Comparison of ENCODE assay signal across 9 cellular contexts in the genomic region with DNA sequence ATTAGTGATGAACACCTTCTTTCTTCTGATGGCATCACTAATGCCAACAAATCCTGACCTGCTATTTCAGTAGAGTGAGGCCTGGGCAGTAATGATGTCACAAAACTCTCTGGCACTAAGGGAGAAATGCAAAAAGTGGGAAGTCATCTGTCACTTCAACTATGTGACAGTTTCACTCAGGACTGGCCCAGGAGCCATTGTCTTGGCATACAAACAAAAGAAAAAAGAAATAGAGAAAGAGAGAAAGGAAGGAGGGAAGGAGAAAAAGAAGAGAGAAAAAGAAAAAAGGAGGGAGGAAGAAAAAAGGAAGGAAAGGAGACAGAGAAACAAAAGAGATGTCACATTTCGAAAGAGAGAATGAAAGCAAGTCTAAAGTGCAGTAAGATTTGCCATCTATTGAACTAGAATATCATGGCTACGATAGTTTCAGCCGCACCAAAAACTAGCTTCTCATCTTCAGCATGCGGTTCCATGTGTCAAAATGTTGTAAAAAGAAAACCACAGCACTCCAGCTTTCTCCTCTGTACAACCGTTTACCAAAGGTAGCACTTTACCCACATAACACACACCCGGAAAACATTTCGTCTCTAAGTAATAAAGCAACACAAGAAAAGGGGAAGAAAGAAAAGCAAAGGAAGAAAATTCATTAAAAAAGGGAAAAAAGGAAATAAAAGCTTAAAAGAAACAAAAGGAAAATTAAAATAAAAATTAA. TPM values are rescaled to one million over a fixed set of nuclear protein-coding genes. Genes with fewer than 3 reads are reported as not detected.
DNase-seq lines count a peak whose midpoint lies in the region; ATAC-seq, FAIRE-seq and TF ChIP-seq lines count a peak whose summit lies in the region.
"Had no signal": no experiment of that assay in that cellular context is flagged by ENCODE, and none has a peak within 500 bp of the region (broad histone marks: within the 10 kb centered on the region; RNA-seq: fewer than 3 reads in every experiment).

No MANE protein-coding gene starts in this region.

- peak overlapping the region; percentile 7 for H3K4me3 Mint-ChIP-seq in dendritic cell treated with granulocyte-macrophage colony-stimulating factor and Interleukin-4, amounts not matched to agents 40 ng/mL and 50 ng/mL, for 4 days
- no peak overlapping the region for H3K4me3 Mint-ChIP-seq in type B pancreatic cell

- WGBS in pancreas, 2 donors: 92% methylated on average over 7 of the region's 7 CpGs

- H3K9me3 Mint-ChIP-seq in dendritic cell treated with granulocyte-macrophage colony-stimulating factor and Interleukin-4, amounts not matched to agents 40 ng/mL and 50 ng/mL, for 4 days: no peaks in the 10 kb centered on the region
- H3K9me3 Mint-ChIP-seq in type B pancreatic cell: no peaks in the 10 kb centered on the region

- H3K27me3 ChIP-seq in pancreas: no peaks in the 10 kb centered on the region

- H3K36me3 ChIP-seq in pancreas: no peaks in the 10 kb centered on the region

- H3K27ac ChIP-seq in pancreas: no peak overlapping the region

- H3K9me3 ChIP-seq in pancreas: no peaks in the 10 kb centered on the region

- peaks cover 73% of the 10 kb centered on the region for H3K36me3 Mint-ChIP-seq in dendritic cell treated with granulocyte-macrophage colony-stimulating factor and Interleukin-4, amounts not matched to agents 40 ng/mL and 50 ng/mL, for 4 days (ENCODE audit: low read depth)
- no peaks in the 10 kb centered on the region for H3K36me3 Mint-ChIP-seq in type B pancreatic cell

- TF ChIP-seq CTCF in pancreas (IDR thresholded peaks at IDR 0.05) (no peak), type B pancreatic cell (conservative IDR thresholded peaks at IDR 0.05) (no peak)

- H3K4me1 Mint-ChIP-seq in dendritic cell treated with granulocyte-macrophage colony-stimulating factor and Interleukin-4, amounts not matched to agents 40 ng/mL and 50 ng/mL, for 4 days (ENCODE audit: low read depth): peaks cover 29% of the 10 kb centered on the region
- H3K4me1 Mint-ChIP-seq in type B pancreatic cell (ENCODE audit: unreplicated experiment): no peaks in the 10 kb centered on the region

- intact Hi-C loops in dendritic cell treated with granulocyte-macrophage colony-stimulating factor and Interleukin-4, amounts not matched to agents 40 ng/mL and 50 ng/mL, for 4 days (cut with micrococcal nuclease): no loop called here
- intact Hi-C loops in pancreas (cut with DNase I): no loop called here

- DNase-seq in GM18507 (ENCODE audit: extremely low spot score, insufficient read length, low read depth): no peak
- DNase-seq in KBM-7: peak; percentile 63
- no peak for DNase-seq in pancreas
- no peak for DNase-seq in NCI-H2029 treated with DMSO at 0.1 percent for 48 hours (lab: John Stamatoyannopoulos, UW)
- DNase-seq in type B pancreatic cell (ENCODE audit: extremely low spot score, unreplicated experiment): no peak

- FAIRE-seq in GM18507 (lab: Jason Lieb, UNC): peak; percentile 88
- FAIRE-seq in pancreas (lab: Jason Lieb, UNC): no peak
- FAIRE-seq: astrocyte had no signal

- H3K27me3 Mint-ChIP-seq in dendritic cell treated with granulocyte-macrophage colony-stimulating factor and Interleukin-4, amounts not matched to agents 40 ng/mL and 50 ng/mL, for 4 days: no peaks in the 10 kb centered on the region
- no peaks in the 10 kb centered on the region for H3K27me3 Mint-ChIP-seq in type B pancreatic cell

- ATAC-seq in GM21619 (IDR thresholded peaks at IDR 0.05; ENCODE audit: unreplicated experiment) (peak; percentile 50), pancreas (no peak), GM21367 (IDR thresholded peaks at IDR 0.05; ENCODE audit: unreplicated experiment) (no peak)

- H3K4me3 ChIP-seq in pancreas: no peak overlapping the region

- no peaks in the 10 kb centered on the region for H3K4me1 ChIP-seq in pancreas

- peak overlapping the region; percentile 21 for H3K27ac Mint-ChIP-seq in dendritic cell treated with granulocyte-macrophage colony-stimulating factor and Interleukin-4, amounts not matched to agents 40 ng/mL and 50 ng/mL, for 4 days
- no peak overlapping the region for H3K27ac Mint-ChIP-seq in type B pancreatic cell

- in situ Hi-C loops in KBM-7 (cut with MboI; ENCODE audit: low pct_unique_long_range_greater_than_20kb, low sequenced_read_pairs): no loop called here

RNA-seq across cellular contexts. Expression of a gene that starts 50.1 kb away (rescaled TPM):
- total RNA-seq in pancreas (1 to 10 TPM in 1 of 6 donors, under 1 TPM in 5; 0.12 to 1.1 (median 0.49) TPM), type B pancreatic cell (ENCODE audit: low replicate concordance) (0.59 and 0.92 TPM in 2 replicates)
- under 1 TPM; 0.07 to 0.19 TPM for polyA plus RNA-seq in pancreas
